ENCODE assay signal across 8 cellular contexts in genomic region chrX:18377802-18378201, GRCh38. TPM values are rescaled to one million over a fixed set of nuclear protein-coding genes. Genes with fewer than 3 reads are reported as not detected.
DNase-seq lines count a peak whose midpoint lies in the region; ATAC-seq and TF ChIP-seq lines count a peak whose summit lies in the region.

No MANE protein-coding gene starts in this region.

- H3K27me3 ChIP-seq in GM06990 (replicated peaks; ENCODE audit: control insufficient read depth, insufficient read depth, low read length) = no peaks in the 10 kb centered on the region
- no peaks in the 10 kb centered on the region for H3K27me3 ChIP-seq in kidney epithelial cell (ENCODE audit: control insufficient read depth, insufficient read depth, low read length)
- no peaks in the 10 kb centered on the region for H3K27me3 ChIP-seq in esophagus squamous epithelium

- TF ChIP-seq POLR2A in esophagus squamous epithelium (IDR thresholded peaks at IDR 0.05) = no peak

- H3K9me3 ChIP-seq in esophagus squamous epithelium = no peaks in the 10 kb centered on the region

- H3K27ac ChIP-seq in 22Rv1 (no peak overlapping the region), esophagus squamous epithelium (no peak overlapping the region)

- H3K4me1 ChIP-seq in esophagus squamous epithelium = no peaks in the 10 kb centered on the region

- H3K4me3 ChIP-seq in GM06990 (replicated peaks; ENCODE audit: low read depth, low read length) = no peak overlapping the region
- no peak overlapping the region for H3K4me3 ChIP-seq in kidney epithelial cell (ENCODE audit: low read depth, low read length)
- H3K4me3 ChIP-seq in esophagus squamous epithelium = no peak overlapping the region

- H3K36me3 ChIP-seq in GM06990 (ENCODE audit: control insufficient read depth, insufficient read depth, low read length) = no peaks in the 10 kb centered on the region
- H3K36me3 ChIP-seq in kidney epithelial cell (ENCODE audit: control insufficient read depth, insufficient read depth, low read length) = no peaks in the 10 kb centered on the region
- H3K36me3 ChIP-seq in esophagus squamous epithelium = no peaks in the 10 kb centered on the region

- no peak for ATAC-seq in HG02938 (IDR thresholded peaks at IDR 0.05; ENCODE audit: unreplicated experiment)

- TF ChIP-seq CTCF in 22Rv1 (IDR thresholded peaks at IDR 0.05) = peak; percentile 68
- peak; percentile 60 for TF ChIP-seq CTCF in GM06990 (IDR thresholded peaks at IDR 0.05; ENCODE audit: insufficient read depth, low read length, poor library complexity, severe bottlenecking)
- TF ChIP-seq CTCF in kidney epithelial cell (IDR thresholded peaks at IDR 0.05; ENCODE audit: insufficient read depth, low read length, poor library complexity, severe bottlenecking) = peak; percentile 56
- TF ChIP-seq CTCF in esophagus squamous epithelium (IDR thresholded peaks at IDR 0.05) = peak in 3 of 6 experiments; percentile 19 to 45 (median 31)

- DNase-seq in GM06990 (ENCODE audit: extremely low read depth, insufficient read length) = no peak
- DNase-seq in NCI-H2107 treated with DMSO at 0.1 percent for 48 hours (lab: John Stamatoyannopoulos, UW; ENCODE audit: unreplicated experiment) = peak; percentile 85
- peak; percentile 46 for DNase-seq in activated CD8-positive, alpha-beta memory T cell treated with anti-CD3 and anti-CD28 coated beads, Interleukin-2, amount 50 U/mL, for 48 hours
- no peak for DNase-seq in kidney epithelial cell (ENCODE audit: low read depth)
- no peak for DNase-seq in DMS153 (lab: John Stamatoyannopoulos, UW)
- DNase-seq in esophagus squamous epithelium (lab: John Stamatoyannopoulos, UW) = no peak

- intact Hi-C loops in esophagus squamous epithelium (cut with DNase I) = no loop called here

- 16 to 37% methylated on average over 3 to 6 of the region's 6 CpGs for WGBS in esophagus squamous epithelium, 2 donors

RNA-seq across cellular contexts. Expression of gene SCML2, which starts 23.3 kb away (rescaled TPM):
- total RNA-seq in kidney epithelial cell (1.2 and 1.5 TPM in 2 replicates), esophagus squamous epithelium (1 to 10 TPM; 1.4 to 2.4 (median 1.8) TPM)

RNA-seq across cellular contexts. Expression of gene CDKL5, which starts 47.6 kb away (rescaled TPM):
- total RNA-seq in kidney epithelial cell = 6.9 and 8.6 TPM in 2 replicates
- 10 to 100 TPM in 2 of 4 donors, 1 to 10 TPM in 2; 4.9 to 11.7 (median 7.8) TPM for total RNA-seq in esophagus squamous epithelium

Comparison
In these comparisons a context has a peak if more than half of its experiments do, and no peak if none do; other contexts are left out.
1. DNase-seq: peak in NCI-H2107 treated with DMSO at 0.1 percent for 48 hours (single experiment) and activated CD8-positive, alpha-beta memory T cell treated with anti-CD3 and anti-CD28 coated beads, Interleukin-2, amount 50 U/mL, for 48 hours (single experiment); none in GM06990 (single experiment), kidney epithelial cell (single experiment), DMS153 (single experiment) and esophagus squamous epithelium (single experiment).